Comparison of ENCODE assay signal across 14 cellular contexts in the genomic region with DNA sequence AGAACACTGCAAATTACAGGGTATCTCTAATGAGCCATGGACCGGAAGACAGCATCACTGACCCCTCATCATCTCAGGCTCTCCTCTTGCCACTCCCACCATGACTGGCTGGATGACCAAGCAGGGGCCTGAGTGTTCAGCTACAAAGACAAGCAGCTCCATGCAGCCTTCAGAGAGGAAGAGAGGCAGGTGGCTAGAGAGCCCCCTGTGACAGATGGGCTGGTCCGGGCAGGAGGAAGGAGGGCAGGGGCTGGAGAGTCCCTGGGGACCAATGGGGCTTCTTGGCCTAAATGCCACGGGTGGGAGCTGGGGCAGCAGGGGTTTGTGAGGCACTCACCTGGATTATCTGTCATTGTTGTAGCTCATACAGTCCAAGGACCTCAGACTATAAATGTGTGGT. TPM values are rescaled to one million over a fixed set of nuclear protein-coding genes. Genes with fewer than 3 reads are reported as not detected.
DNase-seq lines count a peak whose midpoint lies in the region; ATAC-seq, FAIRE-seq and TF ChIP-seq lines count a peak whose summit lies in the region.
"Had no signal": no experiment of that assay in that cellular context is flagged by ENCODE, and none has a peak within 500 bp of the region (broad histone marks: within the 10 kb centered on the region; RNA-seq: fewer than 3 reads in every experiment).

No MANE protein-coding gene starts in this region.

- CTCF ChIA-PET in HepG2 (lab: Yijun Ruan, JAX; ENCODE audit: low intra/inter-chr PET ratio, low total read pairs), result no interaction called here

- H4K20me1 ChIP-seq in HepG2 (ENCODE audit: insufficient read depth, low read length), result no peaks in the 10 kb centered on the region
- H4K20me1 ChIP-seq in OCI-LY1 (ENCODE audit: insufficient read depth, low read length), result no peaks in the 10 kb centered on the region

- FAIRE-seq in HepG2 (lab: Jason Lieb, UNC) (no peak), urothelium cell line (lab: Jason Lieb, UNC) (no peak)

- 44% methylated on average over 2 of the region's 3 CpGs for WGBS in right lobe of liver (ENCODE audit: insufficient coverage, low coverage, low lambda C conversion rate, missing lambda C conversion rate)
- 43% methylated on average over 1 of the region's 3 CpGs for WGBS in HepG2 (ENCODE audit: low lambda C conversion rate)
- 63 to 83% methylated on average over 2 to 3 of the region's 3 CpGs for WGBS in transverse colon (ENCODE audit: low coverage in 1 of 2), 2 donors

- no peak for TF ChIP-seq RAD21 in HepG2 (CRISPR knock-in tag; IDR thresholded peaks at IDR 0.05)

- ATAC-seq in right lobe of liver (no peak), HepG2 (no peak), foreskin keratinocyte (no peak)

- no peak for TF ChIP-seq POLR2A in right lobe of liver (IDR thresholded peaks at IDR 0.05)
- TF ChIP-seq POLR2A in HepG2 (IDR thresholded peaks at IDR 0.05; ENCODE audit: insufficient read depth in 1 of 2, low read depth in 2 of 2, low read length in 2 of 2), result no peak
- TF ChIP-seq POLR2A in transverse colon (IDR thresholded peaks at IDR 0.05), result no peak

- H3K36me3 ChIP-seq in right lobe of liver (no peaks in the 10 kb centered on the region), HepG2 (replicated peaks in 1 of 2; ENCODE audit: control insufficient read depth in 1 of 2, insufficient read depth in 2 of 2, low read length in 2 of 2) (no peaks in the 10 kb centered on the region), OCI-LY1 (ENCODE audit: insufficient read depth, low read length) (no peaks in the 10 kb centered on the region), transverse colon (no peaks in the 10 kb centered on the region)

- TF ChIP-seq EP300 in HepG2 (IDR thresholded peaks at IDR 0.05; ENCODE audit: low read depth in 2 of 2, low read length in 2 of 2), result no peak
- TF ChIP-seq EP300 in HepG2 (CRISPR knock-in tag; IDR thresholded peaks at IDR 0.05; ENCODE audit: borderline replicate concordance), result no peak
- TF ChIP-seq EP300 in transverse colon (IDR thresholded peaks at IDR 0.05; ENCODE audit: low read depth), result no peak

- no peak overlapping the region for H2AFZ ChIP-seq in HepG2 (ENCODE audit: low read length)
- H2AFZ ChIP-seq in OCI-LY1 (ENCODE audit: low read length), result no peak overlapping the region

- no TSS peak for BruUV-seq in HepG2 (replicated peaks; lab: Mats Ljungman, UMichigan)

- H3K27ac ChIP-seq in right lobe of liver (no peak overlapping the region), HepG2 (ENCODE audit: extremely low read length, insufficient read depth, low read length) (no peak overlapping the region), OCI-LY1 (ENCODE audit: low read depth, low read length, poor library complexity, severe bottlenecking) (peak overlapping the region; percentile 58), coronary artery (no peak overlapping the region), transverse colon (no peak overlapping the region), foreskin keratinocyte (no peak overlapping the region)
- H3K27ac ChIP-seq: C4-2B had no signal

- H3K9ac ChIP-seq in HepG2 (ENCODE audit: insufficient read depth, low read depth, low read length) (no peak overlapping the region), OCI-LY1 (ENCODE audit: low read length) (no peak overlapping the region)

- POLR2A ChIA-PET in HepG2 (lab: Yijun Ruan, JAX), result no interaction called here

- intact Hi-C loops in right lobe of liver (cut with DNase I), result no loop called here
- intact Hi-C loops in HepG2 (cut with micrococcal nuclease; ENCODE audit: unreplicated experiment), result no loop called here
- intact Hi-C loops in transverse colon (cut with DNase I; ENCODE audit: low total_unique reads), result no loop called here

- no peaks in the 10 kb centered on the region for H3F3A ChIP-seq in OCI-LY1 (ENCODE audit: insufficient read depth, low read length)

- no peak overlapping the region for H3K4me3 ChIP-seq in right lobe of liver
- H3K4me3 ChIP-seq in HepG2 (replicated peaks in 1 of 3; ENCODE audit: insufficient read depth in 1 of 3, low read depth in 2 of 3, low read length in 3 of 3), result no peak overlapping the region
- H3K4me3 ChIP-seq in OCI-LY1 (ENCODE audit: low read depth, low read length, poor library complexity, severe bottlenecking), result no peak overlapping the region
- no peak overlapping the region for H3K4me3 ChIP-seq in coronary artery
- no peak overlapping the region for H3K4me3 ChIP-seq in transverse colon

- no peaks in the 10 kb centered on the region for H3K27me3 ChIP-seq in right lobe of liver
- peaks cover 8 to 42% of the 10 kb centered on the region in 2 experiments; a peak in 4 of 5 replicates for H3K27me3 ChIP-seq in HepG2 (ENCODE audit: control insufficient read depth in 1 of 2, insufficient read depth in 2 of 2, low read length in 2 of 2)
- H3K27me3 ChIP-seq in OCI-LY1 (ENCODE audit: insufficient read depth, low read length), result peaks cover 6% of the 10 kb centered on the region; the same call in 1 of the 2 replicates
- no peaks in the 10 kb centered on the region for H3K27me3 ChIP-seq in transverse colon
- peaks cover 4% of the 10 kb centered on the region for H3K27me3 ChIP-seq in foreskin keratinocyte

- H3K9me2 ChIP-seq in OCI-LY1 (ENCODE audit: low read depth, low read length), result no peaks in the 10 kb centered on the region

- H3K79me2 ChIP-seq in HepG2 (ENCODE audit: insufficient read depth, low read length), result no peaks in the 10 kb centered on the region
- H3K79me2 ChIP-seq in OCI-LY1 (ENCODE audit: insufficient read depth, low read length), result no peaks in the 10 kb centered on the region

- H3K4me2 ChIP-seq in HepG2 (ENCODE audit: low read depth, low read length) (no peak overlapping the region), OCI-LY1 (ENCODE audit: low read length) (no peak overlapping the region; the same call in 1 of the 2 replicates)

- TF ChIP-seq CTCF in right lobe of liver (IDR thresholded peaks at IDR 0.05), result no peak
- TF ChIP-seq CTCF in HepG2 (CRISPR knock-in tag; IDR thresholded peaks at IDR 0.05), result no peak
- no peak for TF ChIP-seq CTCF in OCI-LY1 (IDR thresholded peaks at IDR 0.05; ENCODE audit: low read length)
- no peak for TF ChIP-seq CTCF in coronary artery (IDR thresholded peaks at IDR 0.05)
- TF ChIP-seq CTCF in transverse colon (IDR thresholded peaks at IDR 0.05), result no peak
- TF ChIP-seq CTCF in foreskin keratinocyte (conservative IDR thresholded peaks at IDR 0.05), result no peak

- H3K4me1 ChIP-seq in right lobe of liver, result no peaks in the 10 kb centered on the region
- H3K4me1 ChIP-seq in HepG2 (ENCODE audit: insufficient read depth, low read length), result no peaks in the 10 kb centered on the region
- peaks cover 72% of the 10 kb centered on the region for H3K4me1 ChIP-seq in OCI-LY1 (ENCODE audit: insufficient read depth, low read length, severe bottlenecking)
- H3K4me1 ChIP-seq in transverse colon, result peaks cover 10 to 23% (median 21%) of the 10 kb centered on the region in 4 donors
- no peaks in the 10 kb centered on the region for H3K4me1 ChIP-seq in foreskin keratinocyte

- no peaks in the 10 kb centered on the region for H3K9me3 ChIP-seq in right lobe of liver
- no peaks in the 10 kb centered on the region for H3K9me3 ChIP-seq in HepG2 (ENCODE audit: low read length)
- no peaks in the 10 kb centered on the region for H3K9me3 ChIP-seq in OCI-LY1 (ENCODE audit: low read length)
- no peaks in the 10 kb centered on the region for H3K9me3 ChIP-seq in transverse colon

- in situ Hi-C loops in HepG2 (cut with HindIII; ENCODE audit: extremely low pct_ligation_motif_present, low pct_unique_long_range_greater_than_20kb), result no loop called here
- in situ Hi-C loops in transverse colon (cut with MboI; ENCODE audit: low pct_ligation_motif_present in 1 of 4, low pct_unique_long_range_greater_than_20kb in 1 of 4, low sequenced_read_pairs in 3 of 4), result no loop called here

- peak in 2 of 3 donors; percentile 23 to 24 for DNase-seq in right lobe of liver
- no peak for DNase-seq in HepG2 (ENCODE audit: low spot score)
- peak; percentile 53 for DNase-seq in coronary artery (ENCODE audit: low spot score)
- peak; percentile 6 for DNase-seq in transverse colon
- no peak for DNase-seq in foreskin keratinocyte
- DNase-seq in urothelium cell line (ENCODE audit: low spot score), result no peak
- DNase-seq in stimulated activated naive CD4-positive, alpha-beta T cell treated with Interleukin-2 at 50 U/mL for 16 hours (lab: John Stamatoyannopoulos, UW), result no peak
- DNase-seq: foreskin fibroblast, NCI-H187 treated with DMSO at 0.1 percent for 48 hours had no signal

RNA-seq across cellular contexts. Expression of a gene that starts 12.8 kb away (rescaled TPM):
- 1 to 10 TPM; 3.5 to 7.9 (median 4.6) TPM for total RNA-seq in right lobe of liver
- not detected in 2 replicates for total RNA-seq in HepG2 (2016; rRNA removed; fragmentation: Illumina TruSeq; extraction: Trizol)
- total RNA-seq in HepG2 (2016; cell fraction: cytosol; rRNA removed; fragmentation: Illumina TruSeq; extraction: Trizol; ENCODE audit: low read depth), result not detected in 2 replicates
- total RNA-seq in HepG2 (2016; cell fraction: insoluble cytoplasmic fraction; rRNA removed; fragmentation: Illumina TruSeq; extraction: Trizol), result 0.06 and 0.09 TPM in 2 replicates
- not detected in 2 replicates for total RNA-seq in HepG2 (2016; cell fraction: membrane; rRNA removed; fragmentation: Illumina TruSeq; extraction: Trizol)
- total RNA-seq in HepG2 (2016; cell fraction: nucleus; rRNA removed; fragmentation: Illumina TruSeq; extraction: Trizol), result 0.09 TPM in 1 of 2 replicates, not detected in the other
- polyA plus RNA-seq in HepG2 (2011; rRNA removed), result 0.05 and 0.07 TPM in 2 replicates
- 0.09 TPM in 2 replicates for polyA plus RNA-seq in HepG2 (2011; cell fraction: cytosol; rRNA removed)
- polyA plus RNA-seq in HepG2 (2011; cell fraction: nucleus; rRNA removed), result 0.14 and 0.21 TPM in 2 replicates
- polyA plus RNA-seq in HepG2 (2012), result 0.04 TPM in 1 of 2 replicates, not detected in the other
- polyA plus RNA-seq in HepG2 (2016; cell fraction: cytosol; fragmentation: Illumina TruSeq; extraction: Trizol; ENCODE audit: low read depth), result not detected in 2 replicates
- not detected in 2 replicates for polyA plus RNA-seq in HepG2 (2016; cell fraction: insoluble cytoplasmic fraction; fragmentation: Illumina TruSeq; extraction: Trizol; ENCODE audit: low read depth)
- polyA plus RNA-seq in HepG2 (2016; cell fraction: membrane; fragmentation: Illumina TruSeq; extraction: Trizol; ENCODE audit: low read depth), result not detected in 2 replicates
- 0.11 TPM in 1 of 2 replicates, not detected in the other for polyA plus RNA-seq in HepG2 (2016; cell fraction: nucleus; fragmentation: Illumina TruSeq; extraction: Trizol; ENCODE audit: insufficient read depth, low read depth)
- 0.20 and 10.0 TPM in 2 replicates for polyA minus RNA-seq in HepG2 (2011; rRNA and poly(A)+ RNA removed; ENCODE audit: low replicate concordance)
- 0.20 and 0.26 TPM in 2 replicates for polyA minus RNA-seq in HepG2 (2011; cell fraction: cytosol; rRNA and poly(A)+ RNA removed)
- polyA minus RNA-seq in HepG2 (2011; cell fraction: nucleus; rRNA and poly(A)+ RNA removed), result 0.12 and 0.26 TPM in 2 replicates
- total RNA-seq in transverse colon, result 10 to 100 TPM in 1 of 4 donors, 1 to 10 TPM in 3; 4.4 to 15.6 (median 8.5) TPM
- total RNA-seq in foreskin keratinocyte, result 7.7 and 9.2 TPM in 2 replicates
- polyA plus RNA-seq in foreskin keratinocyte, result 4.1 and 4.8 TPM in 2 replicates

RNA-seq across cellular contexts. Expression of a gene that starts 33.8 kb away (rescaled TPM):
- total RNA-seq in right lobe of liver (not detected), HepG2 (2016; rRNA removed; fragmentation: Illumina TruSeq; extraction: Trizol) (not detected in 2 replicates), transverse colon (not detected), foreskin keratinocyte (not detected in 2 replicates)
- total RNA-seq in HepG2 (2016; cell fraction: cytosol; rRNA removed; fragmentation: Illumina TruSeq; extraction: Trizol; ENCODE audit: low read depth), result not detected in 2 replicates
- not detected in 2 replicates for total RNA-seq in HepG2 (2016; cell fraction: insoluble cytoplasmic fraction; rRNA removed; fragmentation: Illumina TruSeq; extraction: Trizol)
- total RNA-seq in HepG2 (2016; cell fraction: membrane; rRNA removed; fragmentation: Illumina TruSeq; extraction: Trizol), result not detected in 2 replicates
- not detected in 2 replicates for total RNA-seq in HepG2 (2016; cell fraction: nucleus; rRNA removed; fragmentation: Illumina TruSeq; extraction: Trizol)
- polyA plus RNA-seq in HepG2 (2011; rRNA removed) (not detected in 2 replicates), foreskin keratinocyte (not detected in 2 replicates)
- polyA plus RNA-seq in HepG2 (2011; cell fraction: cytosol; rRNA removed), result not detected in 2 replicates
- not detected in 2 replicates for polyA plus RNA-seq in HepG2 (2011; cell fraction: nucleus; rRNA removed)
- polyA plus RNA-seq in HepG2 (2012), result not detected in 2 replicates
- not detected in 2 replicates for polyA plus RNA-seq in HepG2 (2016; cell fraction: cytosol; fragmentation: Illumina TruSeq; extraction: Trizol; ENCODE audit: low read depth)
- not detected in 2 replicates for polyA plus RNA-seq in HepG2 (2016; cell fraction: insoluble cytoplasmic fraction; fragmentation: Illumina TruSeq; extraction: Trizol; ENCODE audit: low read depth)
- not detected in 2 replicates for polyA plus RNA-seq in HepG2 (2016; cell fraction: membrane; fragmentation: Illumina TruSeq; extraction: Trizol; ENCODE audit: low read depth)
- not detected in 2 replicates for polyA plus RNA-seq in HepG2 (2016; cell fraction: nucleus; fragmentation: Illumina TruSeq; extraction: Trizol; ENCODE audit: insufficient read depth, low read depth)
- polyA minus RNA-seq in HepG2 (2011; rRNA and poly(A)+ RNA removed; ENCODE audit: low replicate concordance), result not detected in 2 replicates
- polyA minus RNA-seq in HepG2 (2011; cell fraction: cytosol; rRNA and poly(A)+ RNA removed), result not detected in 2 replicates
- not detected in 2 replicates for polyA minus RNA-seq in HepG2 (2011; cell fraction: nucleus; rRNA and poly(A)+ RNA removed)
- total RNA-seq: kidney epithelial cell, myocyte, temporal lobe had no signal

Comparison
In these comparisons a context has a peak if more than half of its experiments do, and no peak if none do; other contexts are left out.
1. DNase-seq: peak in right lobe of liver (2 of 3), coronary artery (single experiment) and transverse colon (single experiment); none in HepG2 (single experiment), foreskin keratinocyte (0 of 2), urothelium cell line (single experiment) and stimulated activated naive CD4-positive, alpha-beta T cell treated with Interleukin-2 at 50 U/mL for 16 hours (single experiment).